Comparison of ENCODE assay signal across 10 cellular contexts in the genomic region with DNA sequence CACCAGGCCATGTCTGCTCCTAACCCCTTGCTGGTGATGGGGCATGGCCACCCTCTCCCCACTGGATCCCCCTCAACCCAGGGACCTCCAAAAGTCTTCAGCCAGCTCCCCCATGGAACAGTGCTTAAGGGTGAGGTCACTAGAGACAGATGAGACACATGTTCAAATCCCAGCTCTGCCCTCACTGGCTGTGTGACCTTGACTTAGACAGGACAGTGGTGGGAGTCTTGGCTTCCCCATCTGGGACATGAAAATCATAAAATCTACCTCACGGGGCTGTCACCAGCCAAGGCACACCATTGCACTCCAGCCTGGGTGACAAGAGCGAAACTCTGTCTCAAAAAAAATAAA. TPM values are rescaled to one million over a fixed set of nuclear protein-coding genes. Genes with fewer than 3 reads are reported as not detected.
DNase-seq lines count a peak whose midpoint lies in the region; ATAC-seq and TF ChIP-seq lines count a peak whose summit lies in the region.
"Had no signal": no experiment of that assay in that cellular context is flagged by ENCODE, and none has a peak within 500 bp of the region (broad histone marks: within the 10 kb centered on the region; RNA-seq: fewer than 3 reads in every experiment).

No MANE protein-coding gene starts in this region.

- peaks cover 51% of the 10 kb centered on the region for H3K4me1 Mint-ChIP-seq in Calu3 (ENCODE audit: low read depth, unreplicated experiment)
- peaks cover 60% of the 10 kb centered on the region for H3K4me1 Mint-ChIP-seq in central memory CD8-positive, alpha-beta T cell

- CTCF ChIA-PET in Calu3 (lab: Charles Lee) = interaction anchor here (0.5 to 1.2 kb wide), 3 partner anchors 9 to 134 kb away, joined by 3 to 6 read pairs (median 4); no protein-coding TSS in a partner anchor

- TF ChIP-seq CTCF in Calu3 (IDR thresholded peaks at IDR 0.05; ENCODE audit: unreplicated experiment) = no peak

- H3K4me3 Mint-ChIP-seq in Calu3 (ENCODE audit: low read depth, unreplicated experiment) = no peak overlapping the region
- peak overlapping the region; percentile 91 for H3K4me3 Mint-ChIP-seq in central memory CD8-positive, alpha-beta T cell

- ATAC-seq in HG03108 (IDR thresholded peaks at IDR 0.05; ENCODE audit: unreplicated experiment) = peak; percentile 4
- no peak for ATAC-seq in central memory CD8-positive, alpha-beta T cell (replicated peaks; ENCODE audit: extremely low read depth, poor library complexity, severe bottlenecking)
- no peak for ATAC-seq in GM18861 (IDR thresholded peaks at IDR 0.05; ENCODE audit: unreplicated experiment)

- H3K4me3 ChIP-seq in skin epidermis = no peak overlapping the region

- intact Hi-C loops in Calu3 (cut with micrococcal nuclease; ENCODE audit: unreplicated experiment) = no loop called here

- H3K27ac Mint-ChIP-seq in Calu3 (ENCODE audit: unreplicated experiment) = peak overlapping the region; percentile 72
- H3K27ac Mint-ChIP-seq in central memory CD8-positive, alpha-beta T cell (ENCODE audit: low read depth) = peak overlapping the region; percentile 99

- H3K9me3 Mint-ChIP-seq in Calu3 (ENCODE audit: low read depth, unreplicated experiment) = no peaks in the 10 kb centered on the region
- H3K9me3 Mint-ChIP-seq in central memory CD8-positive, alpha-beta T cell = no peaks in the 10 kb centered on the region

- DNase-seq in Calu3 (no peak), DMS153 treated with DMSO at 0.1 percent for 48 hours (lab: John Stamatoyannopoulos, UW; ENCODE audit: unreplicated experiment) (no peak), DMS114 treated with DMSO at 0.1 percent for 48 hours (lab: John Stamatoyannopoulos, UW; ENCODE audit: unreplicated experiment) (no peak), GF-D8 (lab: John Stamatoyannopoulos, UW) (no peak)
- DNase-seq in central memory CD8-positive, alpha-beta T cell (ENCODE audit: low spot score in 2 of 2) = no peak
- DNase-seq: NCI-H2081, SIG-M5 had no signal

- peaks cover 80% of the 10 kb centered on the region for H3K36me3 Mint-ChIP-seq in Calu3 (ENCODE audit: insufficient read depth, unreplicated experiment)
- peaks cover 64% of the 10 kb centered on the region for H3K36me3 Mint-ChIP-seq in central memory CD8-positive, alpha-beta T cell (ENCODE audit: insufficient read depth)

- no TSS peak for BruUV-seq in Calu3 (replicated peaks; lab: Mats Ljungman, UMichigan)

- H3K27ac ChIP-seq in skin epidermis = peak overlapping the region in 15 of 21 experiments; percentile 4 to 82 (median 66)

- no peaks in the 10 kb centered on the region for H3K27me3 Mint-ChIP-seq in Calu3 (ENCODE audit: unreplicated experiment)
- H3K27me3 Mint-ChIP-seq in central memory CD8-positive, alpha-beta T cell = no peaks in the 10 kb centered on the region

RNA-seq across cellular contexts. Expression of a gene that starts 10.9 kb away (rescaled TPM):
- 73.9 and 121 TPM in 2 replicates for total RNA-seq in Calu3 (2022)

RNA-seq across cellular contexts. Expression of a gene that starts 21.2 kb away (rescaled TPM):
- total RNA-seq in Calu3 (2022) = 32.2 and 33.1 TPM in 2 replicates
